8 cellular contexts compared by ENCODE assay signal in the genomic region with DNA sequence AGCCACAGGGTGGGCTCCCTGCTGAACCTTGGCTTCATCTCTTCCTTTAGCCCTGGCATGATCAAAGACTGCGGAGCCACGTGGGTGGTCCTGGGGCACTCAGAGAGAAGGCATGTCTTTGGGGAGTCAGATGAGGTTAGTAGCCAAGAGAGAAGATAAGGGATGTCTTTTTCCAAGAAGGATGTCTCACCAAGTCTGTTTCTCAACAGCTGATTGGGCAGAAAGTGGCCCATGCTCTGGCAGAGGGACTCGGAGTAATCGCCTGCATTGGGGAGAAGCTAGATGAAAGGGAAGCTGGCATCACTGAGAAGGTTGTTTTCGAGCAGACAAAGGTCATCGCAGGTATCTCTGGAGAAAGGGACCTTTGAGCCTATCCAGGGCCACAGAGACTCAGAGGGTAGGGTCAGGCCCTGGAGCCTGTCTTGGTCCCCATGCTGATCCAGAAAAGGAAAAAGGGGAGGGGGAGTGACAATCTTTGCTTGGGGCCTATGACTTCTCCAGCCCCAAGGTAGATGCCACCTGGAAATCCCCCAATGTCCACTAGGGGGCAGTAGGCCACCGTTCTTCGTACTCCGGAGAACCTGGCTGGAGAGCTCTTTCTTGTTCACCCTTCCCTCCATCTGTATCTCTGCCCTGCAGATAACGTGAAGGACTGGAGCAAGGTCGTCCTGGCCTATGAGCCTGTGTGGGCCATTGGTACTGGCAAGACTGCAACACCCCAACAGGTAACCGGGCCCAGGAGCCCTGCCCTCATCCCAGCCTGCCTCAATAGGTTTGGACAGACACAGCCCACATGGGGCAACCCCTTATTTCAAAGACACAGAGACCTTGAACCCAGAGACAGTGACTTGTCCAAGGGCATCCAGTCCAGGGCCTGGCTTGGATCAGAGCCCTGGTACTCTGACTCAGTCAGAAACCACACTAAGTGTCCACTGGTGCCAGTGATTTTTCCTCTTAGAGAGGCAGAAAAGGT. TPM values are rescaled to one million over a fixed set of nuclear protein-coding genes. Genes with fewer than 3 reads are reported as not detected.
DNase-seq lines count a peak whose midpoint lies in the region; ATAC-seq and TF ChIP-seq lines count a peak whose summit lies in the region.

No MANE protein-coding gene starts in this region.

- H3K4me3 ChIP-seq in lower leg skin (ENCODE audit: low read depth, poor library complexity, severe bottlenecking): no peak overlapping the region

- H3K27ac Mint-ChIP-seq in dendritic cell treated with granulocyte-macrophage colony-stimulating factor and Interleukin-4, amounts not matched to agents 40 ng/mL and 50 ng/mL, for 4 days: peak overlapping the region; percentile 94

- H3K36me3 Mint-ChIP-seq in dendritic cell treated with granulocyte-macrophage colony-stimulating factor and Interleukin-4, amounts not matched to agents 40 ng/mL and 50 ng/mL, for 4 days (ENCODE audit: low read depth): peaks cover 87% of the 10 kb centered on the region

- intact Hi-C loops in dendritic cell treated with granulocyte-macrophage colony-stimulating factor and Interleukin-4, amounts not matched to agents 40 ng/mL and 50 ng/mL, for 4 days (cut with micrococcal nuclease): loop anchor here (2.0 to 5.0 kb wide), 2 partner anchors 68 to 243 kb away; no protein-coding TSS in a partner anchor
- intact Hi-C loops in lower leg skin (cut with DNase I; ENCODE audit: low total_unique reads): loop anchor here (10.0 kb wide), 1 partner anchor 95 kb away; no protein-coding TSS in a partner anchor

- ATAC-seq in HG03571 (IDR thresholded peaks at IDR 0.05; ENCODE audit: unreplicated experiment): no peak

- H3K9me3 Mint-ChIP-seq in dendritic cell treated with granulocyte-macrophage colony-stimulating factor and Interleukin-4, amounts not matched to agents 40 ng/mL and 50 ng/mL, for 4 days: no peaks in the 10 kb centered on the region

- peaks cover 60% of the 10 kb centered on the region for H3K4me1 Mint-ChIP-seq in dendritic cell treated with granulocyte-macrophage colony-stimulating factor and Interleukin-4, amounts not matched to agents 40 ng/mL and 50 ng/mL, for 4 days (ENCODE audit: low read depth)

- DNase-seq in ACHN: peak; percentile 89
- peak; percentile 73 for DNase-seq in H4 (ENCODE audit: low spot score)
- peak; percentile 41 to 84 for DNase-seq in NCI-H446 (lab: John Stamatoyannopoulos, UW)
- DNase-seq in activated CD4-positive, alpha-beta T cell treated with anti-CD3 and anti-CD28 coated beads for 48 hours: peak; percentile 91
- peak; percentile 81 to 95 for DNase-seq in lower leg skin (ENCODE audit: low spot score in 2 of 2)
- peak; percentile 73 to 79 for DNase-seq in stimulated activated CD4-positive, alpha-beta T cell treated with anti-CD3 and anti-CD28 coated beads, Interleukin-4, amount 100 ng/mL, for 4 hours

- in situ Hi-C loops in ACHN (cut with HindIII; ENCODE audit: low pct_ligation_motif_present, low pct_unique_long_range_greater_than_20kb, low sequenced_read_pairs): no loop called here

- TF ChIP-seq POLR2A in lower leg skin (IDR thresholded peaks at IDR 0.05): no peak

- TF ChIP-seq CTCF in lower leg skin (IDR thresholded peaks at IDR 0.05): peak in 1 of 3 donors; percentile 82

- WGBS in lower leg skin, 2 donors: 32 to 33% methylated on average over 12 of the region's 12 CpGs

- peak overlapping the region; percentile 94 for H3K4me3 Mint-ChIP-seq in dendritic cell treated with granulocyte-macrophage colony-stimulating factor and Interleukin-4, amounts not matched to agents 40 ng/mL and 50 ng/mL, for 4 days

- no peaks in the 10 kb centered on the region for H3K27me3 Mint-ChIP-seq in dendritic cell treated with granulocyte-macrophage colony-stimulating factor and Interleukin-4, amounts not matched to agents 40 ng/mL and 50 ng/mL, for 4 days

RNA-seq across cellular contexts. Expression of a gene that starts 2.0 kb away (rescaled TPM):
- total RNA-seq in H4 (2014; rRNA removed; shearing (Covaris generic)): 2,242 and 2,549 TPM in 2 replicates
- total RNA-seq in lower leg skin: 100 to 1,000 TPM; 265 to 558 (median 432) TPM

RNA-seq across cellular contexts. Expression of a gene that starts 3.8 kb away (rescaled TPM):
- 10.8 TPM in 2 replicates for total RNA-seq in H4 (2014; rRNA removed; shearing (Covaris generic))
- 10 to 100 TPM in 3 of 4 donors, 1 to 10 TPM in 1; 6.8 to 14.7 (median 11.5) TPM for total RNA-seq in lower leg skin

RNA-seq across cellular contexts. Expression of a gene that starts 17.4 kb away (rescaled TPM):
- 86.2 and 91.4 TPM in 2 replicates for total RNA-seq in H4 (2014; rRNA removed; shearing (Covaris generic))
- total RNA-seq in lower leg skin: 10 to 100 TPM; 61.9 to 79.3 (median 72.5) TPM

RNA-seq across cellular contexts. Expression of a gene that starts 18.2 kb away (rescaled TPM):
- total RNA-seq in H4 (2014; rRNA removed; shearing (Covaris generic)): 75.3 and 101 TPM in 2 replicates
- total RNA-seq in lower leg skin: 1 to 10 TPM; 2.0 to 7.1 (median 2.9) TPM

RNA-seq across cellular contexts. Expression of a gene that starts 28.6 kb away (rescaled TPM):
- total RNA-seq in H4 (2014; rRNA removed; shearing (Covaris generic)): 0.12 and 1.0 TPM in 2 replicates
- 1 to 10 TPM in 1 of 4 donors, under 1 TPM in 2, not detected in 1; 0.17 to 1.2 (median 0.52) TPM for total RNA-seq in lower leg skin
